ENCODE assay signal across 9 cellular contexts in genomic region chr6:16345449-16346330, GRCh38.
DNase-seq lines count a peak whose midpoint lies in the region; ATAC-seq, FAIRE-seq and TF ChIP-seq lines count a peak whose summit lies in the region.
"Had no signal": no experiment of that assay in that cellular context is flagged by ENCODE, and none has a peak within 500 bp of the region (broad histone marks: within the 10 kb centered on the region; RNA-seq: fewer than 3 reads in every experiment).

No MANE protein-coding gene starts in this region.

- no peak overlapping the region for H4K91ac ChIP-seq in H1 (replicated peaks; ENCODE audit: insufficient read length, low read length)

- TF ChIP-seq EP300 in H1 (IDR thresholded peaks at IDR 0.05; ENCODE audit: borderline replicate concordance in 1 of 2, low read depth in 2 of 2, low read length in 2 of 2), result no peak

- no peak overlapping the region for H3K23ac ChIP-seq in H1 (ENCODE audit: insufficient read length)

- ATAC-seq in omental fat pad (ENCODE audit: low FRiP score), result peak; percentile 81

- H3K18ac ChIP-seq in H1 (ENCODE audit: extremely low read depth, low read length), result no peak overlapping the region

- POLR2A ChIA-PET in H1 (lab: Charles Lee; ENCODE audit: partially characterized antibody), result no interaction called here

- CTCF ChIA-PET in H1 (lab: Charles Lee; ENCODE audit: partially characterized antibody), result interaction anchor here (7.7 kb wide), 1 partner anchor 10 kb away, joined by 84 read pairs; no protein-coding TSS in a partner anchor

- no peak overlapping the region for H2BK20ac ChIP-seq in H1 (ENCODE audit: low read length)

- no peak for TF ChIP-seq CTCF in H1 (IDR thresholded peaks at IDR 0.05; ENCODE audit: control extremely low read depth in 1 of 3, insufficient read depth in 1 of 3, low read depth in 1 of 3, low read length in 3 of 3)
- no peak for TF ChIP-seq CTCF in omental fat pad (IDR thresholded peaks at IDR 0.05)

- H2AFZ ChIP-seq in H1 (ENCODE audit: low read length), result no peak overlapping the region

- no peak overlapping the region for H3K14ac ChIP-seq in H1 (ENCODE audit: insufficient read length)

- no peak for TF ChIP-seq POLR2A in H1 (IDR thresholded peaks at IDR 0.05; ENCODE audit: control extremely low read depth in 1 of 2, low read depth in 2 of 2, low read length in 2 of 2)

- 0 out of 2 replicates have a peak overlapping the region, but pooled peaks have one; percentile 38 for H4K8ac ChIP-seq in H1 (ENCODE audit: extremely low read depth, insufficient read depth, low read length)

- 86% methylated on average over 16 of the region's 16 CpGs; no CpG with 5 or more reads in 1 of the 2 experiments for WGBS in H1 (ENCODE audit: extremely low coverage in 1 of 2, insufficient coverage in 1 of 2, insufficient read length in 1 of 2, insufficient replicate concordance in 2 of 2, low coverage in 1 of 2, low lambda C conversion rate in 2 of 2, missing lambda C conversion rate in 1 of 2), 2 experiments
- 74 to 79% (median 75%) methylated on average over 16 of the region's 16 CpGs for WGBS in small intestine, 3 donors

- H3K4ac ChIP-seq in H1 (replicated peaks; ENCODE audit: insufficient read length, low read depth, low read length), result no peak overlapping the region

- no peak overlapping the region for H3K56ac ChIP-seq in H1 (replicated peaks; ENCODE audit: insufficient read length, low read depth, low read length)

- H2AK5ac ChIP-seq in H1 (ENCODE audit: low read depth, low read length), result no peak overlapping the region

- no peak overlapping the region for H2BK15ac ChIP-seq in H1 (ENCODE audit: low read length)

- no peaks in the 10 kb centered on the region for H3K23me2 ChIP-seq in H1 (ENCODE audit: low read depth, low read length)

- H3K4me1 ChIP-seq in H1 (replicated peaks in 1 of 4; ENCODE audit: control insufficient read depth in 3 of 4, insufficient read depth in 4 of 4, low read length in 3 of 4) (peaks cover 0 to 3% (median 0%) of the 10 kb centered on the region in 4 experiments; a peak in 2 of 7 replicates), small intestine (ENCODE audit: control insufficient read depth in 2 of 2, insufficient read depth in 1 of 2, low read depth in 1 of 2, low read length in 1 of 2) (peaks cover 0 to 8% of the 10 kb centered on the region in 2 donors)

- H3K9me3 ChIP-seq in H1 (ENCODE audit: insufficient read depth in 2 of 2, low read depth in 1 of 2, low read length in 1 of 2) (no peaks in the 10 kb centered on the region), small intestine (ENCODE audit: control insufficient read depth, low read depth) (no peaks in the 10 kb centered on the region)

- no peak overlapping the region for H2BK12ac ChIP-seq in H1 (ENCODE audit: low read depth, low read length)

- no peak overlapping the region for H2BK5ac ChIP-seq in H1 (ENCODE audit: low read depth, low read length)

- no peak overlapping the region for H3K9ac ChIP-seq in H1 (replicated peaks in 1 of 4; ENCODE audit: extremely low read depth in 1 of 4, low read depth in 3 of 4, low read length in 3 of 4)
- H3K9ac ChIP-seq: KMS-11 had no signal

- H3K4me3 ChIP-seq in H1 (ENCODE audit: extremely low read depth in 1 of 4, insufficient read depth in 2 of 4, low read depth in 3 of 4, low read length in 4 of 4), result no peak overlapping the region
- H3K4me3 ChIP-seq in small intestine (ENCODE audit: low read depth in 1 of 2, low read length in 2 of 2), result no peak overlapping the region

- FAIRE-seq in H1 (lab: Jason Lieb, UNC), result no peak
- FAIRE-seq in small intestine (lab: Jason Lieb, UNC), result no peak

- H3K4me2 ChIP-seq in H1 (ENCODE audit: insufficient read depth in 1 of 2, low read depth in 2 of 2, low read length in 2 of 2), result no peak overlapping the region
- H3K4me2 ChIP-seq: KMS-11 had no signal

- TF ChIP-seq RAD21 in H1 (IDR thresholded peaks at IDR 0.05 in 1 of 2, conservative IDR thresholded peaks at IDR 0.05 in 1 of 2; ENCODE audit: low read depth in 2 of 2, low read length in 2 of 2), result no peak

- H3K27ac ChIP-seq in H1 (ENCODE audit: low read depth, low read length), result no peak overlapping the region
- no peak overlapping the region for H3K27ac ChIP-seq in small intestine (ENCODE audit: low read depth in 1 of 2, low read length in 1 of 2)
- H3K27ac ChIP-seq: KMS-11 had no signal

- H4K20me1 ChIP-seq in H1 (replicated peaks in 1 of 2; ENCODE audit: control insufficient read depth in 1 of 2, insufficient read depth in 2 of 2, low read length in 2 of 2), result no peaks in the 10 kb centered on the region

- H2BK120ac ChIP-seq in H1 (replicated peaks; ENCODE audit: low read depth, low read length), result no peak overlapping the region

- H4K5ac ChIP-seq in H1 (ENCODE audit: insufficient read length, low read depth, low read length), result no peak overlapping the region

- H3K36me3 ChIP-seq in H1 (ENCODE audit: control insufficient read depth in 2 of 4, insufficient read depth in 4 of 4, low read length in 3 of 4), result no peaks in the 10 kb centered on the region
- H3K36me3 ChIP-seq in small intestine (ENCODE audit: control insufficient read depth in 2 of 2, insufficient read depth in 2 of 2, low read length in 2 of 2), result no peaks in the 10 kb centered on the region

- no peaks in the 10 kb centered on the region for H3K79me2 ChIP-seq in H1 (ENCODE audit: control insufficient read depth in 1 of 2, insufficient read depth in 2 of 2, low read length in 2 of 2)

- peak; percentile 59 for DNase-seq in ELF-1 (ENCODE audit: low read depth, low spot score)
- DNase-seq in NCI-H446 (lab: John Stamatoyannopoulos, UW), result peak; percentile 51 to 72
- DNase-seq in H1 (ENCODE audit: low read depth in 1 of 2, low spot score in 2 of 2), result no peak
- DNase-seq in omental fat pad (ENCODE audit: low spot score), result no peak
- no peak for DNase-seq in small intestine
- DNase-seq in activated T-cell treated with anti-CD3 and anti-CD28 coated beads, Interleukin-2, amount 50 U/mL, for 48 hours, result no peak
- no peak for DNase-seq in NCI-H2227 (lab: John Stamatoyannopoulos, UW; ENCODE audit: unreplicated experiment)
- no peak for DNase-seq in stimulated activated CD4-positive, alpha-beta T cell treated with anti-CD3 and anti-CD28 coated beads, Interleukin-4, amount 100 ng/mL, for 4 hours

- H3K27me3 ChIP-seq in H1 (replicated peaks in 1 of 4; ENCODE audit: control insufficient read depth in 3 of 4, extremely low read depth in 1 of 4, insufficient read depth in 3 of 4, low read length in 3 of 4) (no peaks in the 10 kb centered on the region), small intestine (ENCODE audit: control insufficient read depth in 2 of 2, insufficient read depth in 2 of 2, low read length in 2 of 2) (no peaks in the 10 kb centered on the region)

- no peaks in the 10 kb centered on the region for H3K79me1 ChIP-seq in H1 (ENCODE audit: low read depth, low read length)

TF ChIP-seq in H1, 55 proteins besides CTCF, POLR2A, EP300 and RAD21:
- TF ChIP-seq SAP30 (IDR thresholded peaks at IDR 0.05; ENCODE audit: insufficient read depth, insufficient replicate concordance, low read length) (no peak), FOSL1 (IDR thresholded peaks at IDR 0.05; ENCODE audit: insufficient read depth, low read depth, low read length) (no peak), POLR2AphosphoS5 (IDR thresholded peaks at IDR 0.05; ENCODE audit: low read depth, low read length) (no peak), BACH1 (IDR thresholded peaks at IDR 0.05; ENCODE audit: low read length) (peak; percentile 81), CHD1 (IDR thresholded peaks at IDR 0.05; ENCODE audit: low read depth, low read length) (no peak), ZNF274 (IDR thresholded peaks at IDR 0.05; ENCODE audit: borderline replicate concordance, extremely low read depth, low read length) (no peak), KDM1A (IDR thresholded peaks at IDR 0.05; ENCODE audit: borderline replicate concordance, low read length) (no peak), POU5F1 (IDR thresholded peaks at IDR 0.05; ENCODE audit: low read depth, low read length) (no peak), CBX8 (IDR thresholded peaks at IDR 0.05; ENCODE audit: borderline replicate concordance, low read depth, low read length) (no peak), YY1 (IDR thresholded peaks at IDR 0.05; ENCODE audit: low read depth, low read length) (peak; percentile 69; the same call in 1 of the 2 replicates), KDM5A (IDR thresholded peaks at IDR 0.05; ENCODE audit: low read length) (no peak), KDM4A (IDR thresholded peaks at IDR 0.05; ENCODE audit: low read depth, low read length, severe bottlenecking) (no peak), ATF3 (IDR thresholded peaks at IDR 0.05; ENCODE audit: insufficient read depth, low read depth, low read length) (no peak), GTF2F1 (IDR thresholded peaks at IDR 0.05; ENCODE audit: borderline replicate concordance, low read depth, low read length) (no peak), RBBP5 (IDR thresholded peaks at IDR 0.05; ENCODE audit: borderline replicate concordance, low read depth, low read length) (no peak), PHF8 (conservative IDR thresholded peaks at IDR 0.05; ENCODE audit: low read depth, low read length) (no peak), MAFK (IDR thresholded peaks at IDR 0.05; ENCODE audit: low read depth, low read length) (peak; percentile 54; the same call in 1 of the 2 replicates), TEAD4 (IDR thresholded peaks at IDR 0.05; ENCODE audit: low read depth, low read length) (no peak), HDAC6 (IDR thresholded peaks at IDR 0.05; ENCODE audit: low read depth, low read length) (no peak)
- TF ChIP-seq, protein P1, sequence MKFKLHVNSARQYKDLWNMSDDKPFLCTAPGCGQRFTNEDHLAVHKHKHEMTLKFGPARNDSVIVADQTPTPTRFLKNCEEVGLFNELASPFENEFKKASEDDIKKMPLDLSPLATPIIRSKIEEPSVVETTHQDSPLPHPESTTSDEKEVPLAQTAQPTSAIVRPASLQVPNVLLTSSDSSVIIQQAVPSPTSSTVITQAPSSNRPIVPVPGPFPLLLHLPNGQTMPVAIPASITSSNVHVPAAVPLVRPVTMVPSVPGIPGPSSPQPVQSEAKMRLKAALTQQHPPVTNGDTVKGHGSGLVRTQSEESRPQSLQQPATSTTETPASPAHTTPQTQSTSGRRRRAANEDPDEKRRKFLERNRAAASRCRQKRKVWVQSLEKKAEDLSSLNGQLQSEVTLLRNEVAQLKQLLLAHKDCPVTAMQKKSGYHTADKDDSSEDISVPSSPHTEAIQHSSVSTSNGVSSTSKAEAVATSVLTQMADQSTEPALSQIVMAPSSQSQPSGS (IDR thresholded peaks at IDR 0.05; ENCODE audit: low read length), result no peak

Comparison
In these comparisons a context has a peak if more than half of its experiments do, and no peak if none do; other contexts are left out.
1. DNase-seq: peak in ELF-1 (single experiment) and NCI-H446 (2 of 2); none in H1 (0 of 2), omental fat pad (single experiment), small intestine (single experiment), activated T-cell treated with anti-CD3 and anti-CD28 coated beads, Interleukin-2, amount 50 U/mL, for 48 hours (0 of 2), NCI-H2227 (single experiment) and stimulated activated CD4-positive, alpha-beta T cell treated with anti-CD3 and anti-CD28 coated beads, Interleukin-4, amount 100 ng/mL, for 4 hours (0 of 2).